ENCODE assay signal across 10 cellular contexts in genomic region chrX:13051529-13052172, GRCh38. TPM values are rescaled to one million over a fixed set of nuclear protein-coding genes. Genes with fewer than 3 reads are reported as not detected.
DNase-seq lines count a peak whose midpoint lies in the region; ATAC-seq, FAIRE-seq and TF ChIP-seq lines count a peak whose summit lies in the region.
"Had no signal": no experiment of that assay in that cellular context is flagged by ENCODE, and none has a peak within 500 bp of the region (broad histone marks: within the 10 kb centered on the region; RNA-seq: fewer than 3 reads in every experiment).

No MANE protein-coding gene starts in this region.

- H3K27me3 ChIP-seq in astrocyte (ENCODE audit: insufficient read depth, low read length) (no peaks in the 10 kb centered on the region), sigmoid colon (no peaks in the 10 kb centered on the region)

- no peak overlapping the region for H2AFZ ChIP-seq in astrocyte (ENCODE audit: low read depth, low read length)

- no peaks in the 10 kb centered on the region for H3K9me3 ChIP-seq in astrocyte (ENCODE audit: insufficient read depth, low read depth, low read length)
- H3K9me3 ChIP-seq in sigmoid colon: no peaks in the 10 kb centered on the region

- TF ChIP-seq CTCF in astrocyte (IDR thresholded peaks at IDR 0.05; ENCODE audit: insufficient read depth, low read depth, low read length): no peak
- TF ChIP-seq CTCF in sigmoid colon (IDR thresholded peaks at IDR 0.05): no peak

- ATAC-seq in GM18873 (IDR thresholded peaks at IDR 0.05; ENCODE audit: low FRiP score, unreplicated experiment) (peak; percentile 61), HG03457 (IDR thresholded peaks at IDR 0.05; ENCODE audit: unreplicated experiment) (peak; percentile 58)

- WGBS in sigmoid colon, 2 donors: 41 to 67% methylated on average over 4 of the region's 4 CpGs

- intact Hi-C loops in sigmoid colon (cut with DNase I): no loop called here

- no peaks in the 10 kb centered on the region for H3K36me3 ChIP-seq in astrocyte (ENCODE audit: insufficient read depth, low read length)
- no peaks in the 10 kb centered on the region for H3K36me3 ChIP-seq in sigmoid colon

- peaks cover 1% of the 10 kb centered on the region for H3K4me1 Mint-ChIP-seq in astrocyte (ENCODE audit: low read depth, unreplicated experiment)

- no peak overlapping the region for H3K4me3 ChIP-seq in astrocyte (ENCODE audit: insufficient read depth, low read depth, low read length)
- H3K4me3 ChIP-seq in sigmoid colon: no peak overlapping the region

- H3K4me2 ChIP-seq in astrocyte (ENCODE audit: low read length): no peak overlapping the region

- no peak for TF ChIP-seq EP300 in sigmoid colon (IDR thresholded peaks at IDR 0.05)

- H3K9me3 Mint-ChIP-seq in astrocyte (ENCODE audit: unreplicated experiment): peaks cover 3% of the 10 kb centered on the region

- no peaks in the 10 kb centered on the region for H3K79me2 ChIP-seq in astrocyte (ENCODE audit: insufficient read depth, low read length)

- no peak for FAIRE-seq in astrocyte (lab: Jason Lieb, UNC)
- FAIRE-seq: G401.6 had no signal

- H3K27ac ChIP-seq in astrocyte (ENCODE audit: low read depth, low read length): no peak overlapping the region
- H3K27ac ChIP-seq in sigmoid colon: no peak overlapping the region

- H3K9ac ChIP-seq in astrocyte (ENCODE audit: low read length): no peak overlapping the region

- H3K36me3 Mint-ChIP-seq in astrocyte (ENCODE audit: low read depth, unreplicated experiment): no peaks in the 10 kb centered on the region

- H3K27me3 Mint-ChIP-seq in astrocyte (ENCODE audit: low read depth, unreplicated experiment): no peaks in the 10 kb centered on the region

- H4K20me1 ChIP-seq in astrocyte (ENCODE audit: insufficient read depth, low read length): no peaks in the 10 kb centered on the region

- TF ChIP-seq POLR2A in sigmoid colon (IDR thresholded peaks at IDR 0.05): no peak

- no peak overlapping the region for H3K4me3 Mint-ChIP-seq in astrocyte (ENCODE audit: unreplicated experiment)

- H3K4me1 ChIP-seq in astrocyte (ENCODE audit: insufficient read depth, low read length) (no peaks in the 10 kb centered on the region), sigmoid colon (no peaks in the 10 kb centered on the region)

- peak; percentile 27 for DNase-seq in A172 (ENCODE audit: low spot score)
- DNase-seq in astrocyte (ENCODE audit: low read depth): peak; percentile 60
- DNase-seq in SW 1271 (lab: John Stamatoyannopoulos, UW): no peak
- DNase-seq in SW480 (ENCODE audit: low spot score): no peak
- no peak for DNase-seq in sigmoid colon
- no peak for DNase-seq in NCI-H226

- no peak overlapping the region for H3K27ac Mint-ChIP-seq in astrocyte (ENCODE audit: unreplicated experiment)

RNA-seq across cellular contexts. Expression of gene FAM9C, which starts 7.2 kb away (rescaled TPM):
- total RNA-seq in A172 (2014; rRNA removed; shearing (Covaris generic)): not detected in 2 replicates
- 0.16 TPM in 1 of 2 replicates, not detected in the other for total RNA-seq in astrocyte
- total RNA-seq in sigmoid colon: not detected
- under 1 TPM in 1 of 3 donors, not detected in 2; 0.17 TPM for polyA plus RNA-seq in sigmoid colon
- polyA plus RNA-seq: esophagus had no signal

Comparison
In these comparisons a context has a peak if more than half of its experiments do, and no peak if none do; other contexts are left out.
1. DNase-seq: peak in A172 (single experiment) and astrocyte (single experiment); none in SW 1271 (0 of 2), SW480 (single experiment), sigmoid colon (single experiment) and NCI-H226 (single experiment).